20 cellular contexts compared by ENCODE assay signal in genomic region chr16:13791095-13791494, GRCh38.
"Had no signal": no experiment of that assay in that cellular context is flagged by ENCODE, and none has a peak within 500 bp of the region (broad histone marks: within the 10 kb centered on the region; RNA-seq: fewer than 3 reads in every experiment).

No MANE protein-coding gene starts in this region.

- DNase-seq: dermis blood vessel endothelial cell; dorsolateral prefrontal cortex; effector CD4-positive, alpha-beta T cell; effector memory CD4-positive, alpha-beta T cell; foreskin keratinocyte; heart left ventricle; hypothalamus; immature natural killer cell; islet precursor cell; kidney; kidney glomerular epithelial cell; left colon; left lung; left ventricle myocardium superior; lower lobe of right lung; mesenchymal stem cell; mucosa of descending colon; naive B cell had no signal

- ATAC-seq: foreskin keratinocyte, gastroesophageal sphincter, heart left ventricle, left colon, left lung, left ventricle myocardium superior, lower lobe of right lung, mucosa of descending colon had no signal

- H3K36me3 Mint-ChIP-seq: immature natural killer cell, mesothelial cell of epicardium, naive B cell had no signal

- H3K27ac Mint-ChIP-seq: immature natural killer cell, mesothelial cell of epicardium, naive B cell had no signal

- H3K4me1 Mint-ChIP-seq: immature natural killer cell, mesothelial cell of epicardium, naive B cell had no signal

- H3K4me3 Mint-ChIP-seq: immature natural killer cell, mesothelial cell of epicardium, naive B cell had no signal

- H3K9me3 Mint-ChIP-seq: immature natural killer cell had no signal
